In genomic region chr17:75668489-75668888, GRCh38 we compare ENCODE assay signal across 15 cellular contexts. TPM values are rescaled to one million over a fixed set of nuclear protein-coding genes. Genes with fewer than 3 reads are reported as not detected.
DNase-seq lines count a peak whose midpoint lies in the region; ATAC-seq and TF ChIP-seq lines count a peak whose summit lies in the region.
"Had no signal": no experiment of that assay in that cellular context is flagged by ENCODE, and none has a peak within 500 bp of the region (broad histone marks: within the 10 kb centered on the region; RNA-seq: fewer than 3 reads in every experiment).

No MANE protein-coding gene starts in this region.

- H4K91ac ChIP-seq in mesenchymal stem cell (ENCODE audit: low read length): no peak overlapping the region

- H3K4me1 ChIP-seq in adipocyte (ENCODE audit: control insufficient read depth, insufficient read depth, low read length): peaks cover 19% of the 10 kb centered on the region
- peaks cover 9% of the 10 kb centered on the region for H3K4me1 ChIP-seq in mesenchymal stem cell (ENCODE audit: control insufficient read depth, insufficient read depth, low read depth, low read length)

- no peak overlapping the region for H3K14ac ChIP-seq in mesenchymal stem cell (ENCODE audit: low read length in 2 of 2)

- DNase-seq in AG09309 (ENCODE audit: low read depth) (no peak), HFF-Myc (ENCODE audit: extremely low read depth, low read depth) (no peak), adipocyte (ENCODE audit: low read depth) (peak; percentile 39), mesenchymal stem cell (no peak), T-helper 9 cell (no peak), G401 (ENCODE audit: low spot score) (no peak)
- DNase-seq: activated CD4-positive, alpha-beta T cell treated with anti-CD3 and anti-CD28 coated beads, Interleukin-2, amount 10 ng/mL, durations not matched to agents 7 days and 5 days; activated naive CD8-positive, alpha-beta T cell treated with anti-CD3 and anti-CD28 coated beads, Interleukin-2, amount 10 ng/mL, durations not matched to agents 7 days and 5 days; erythroblast; NCI-H1417 treated with DMSO at 0.1 percent for 48 hours; sigmoid colon had no signal

- H2AFZ ChIP-seq in mesenchymal stem cell (ENCODE audit: low read depth, low read length): no peak overlapping the region

- H3K9me3 ChIP-seq in adipocyte (ENCODE audit: control insufficient read depth, low read length) (no peaks in the 10 kb centered on the region), mesenchymal stem cell (ENCODE audit: control insufficient read depth, low read length) (no peaks in the 10 kb centered on the region)
- H3K9me3 ChIP-seq: sigmoid colon had no signal

- H3K27me3 ChIP-seq in adipocyte (replicated peaks; ENCODE audit: control insufficient read depth, insufficient read depth, low read length): no peaks in the 10 kb centered on the region
- H3K27me3 ChIP-seq in mesenchymal stem cell (ENCODE audit: control insufficient read depth in 1 of 2, insufficient read depth in 1 of 2, low read length in 2 of 2): no peaks in the 10 kb centered on the region
- H3K27me3 ChIP-seq: sigmoid colon had no signal

- H2BK120ac ChIP-seq in mesenchymal stem cell (ENCODE audit: low read depth, low read length): no peak overlapping the region

- no peak overlapping the region for H2BK5ac ChIP-seq in mesenchymal stem cell (ENCODE audit: low read depth, low read length, poor library complexity, severe bottlenecking)

- H3K9ac ChIP-seq in adipocyte (ENCODE audit: low read length): peak overlapping the region; percentile 96
- H3K9ac ChIP-seq in mesenchymal stem cell (ENCODE audit: low read length): peak overlapping the region; percentile 99

- in situ Hi-C loops in G401 (cut with HindIII; ENCODE audit: low sequenced_read_pairs): no loop called here

- H3K27ac ChIP-seq in mesenchymal stem cell (ENCODE audit: low read length, poor library complexity, severe bottlenecking): no peak overlapping the region
- H3K27ac ChIP-seq: RWPE1 had no signal

- no peak overlapping the region for H3K23ac ChIP-seq in mesenchymal stem cell (ENCODE audit: low read length in 2 of 2)

- no peak overlapping the region for H3K18ac ChIP-seq in mesenchymal stem cell (ENCODE audit: low read depth in 1 of 2, low read length in 2 of 2)

- TF ChIP-seq CTCF in AG09309 (IDR thresholded peaks at IDR 0.05; ENCODE audit: control insufficient read depth, insufficient read depth, low read depth, low read length, missing control alignments) (no peak), HFF-Myc (IDR thresholded peaks at IDR 0.05; ENCODE audit: low read depth, low read length, missing control alignments) (no peak)

- no peak overlapping the region for H4K8ac ChIP-seq in mesenchymal stem cell (ENCODE audit: low read length)

- no peak overlapping the region for H3K4ac ChIP-seq in mesenchymal stem cell (ENCODE audit: low read depth in 1 of 2, low read length in 2 of 2)

- no peak overlapping the region for H2AK5ac ChIP-seq in mesenchymal stem cell (ENCODE audit: low read length, severe bottlenecking)

- no peak overlapping the region for H2BK15ac ChIP-seq in mesenchymal stem cell (ENCODE audit: low read depth, poor library complexity, severe bottlenecking)

- H3K79me1 ChIP-seq in mesenchymal stem cell (replicated peaks; ENCODE audit: low read length, poor library complexity, severe bottlenecking): peaks cover 20% of the 10 kb centered on the region

- H3K36me3 ChIP-seq in adipocyte (ENCODE audit: control insufficient read depth, insufficient read depth, low read length, severe bottlenecking): peaks cover 47% of the 10 kb centered on the region
- H3K36me3 ChIP-seq in mesenchymal stem cell (ENCODE audit: control insufficient read depth in 1 of 2, insufficient read depth in 2 of 2, low read depth in 1 of 2, low read length in 2 of 2): peaks cover 32 to 62% of the 10 kb centered on the region in 2 experiments

- 97% methylated on average over 4 of the region's 4 CpGs for whole genome bisulfite sequencing in mesenchymal stem cell

- ATAC-seq in HG03025 (IDR thresholded peaks at IDR 0.05; ENCODE audit: low FRiP score, unreplicated experiment) (no peak), HG02885 (IDR thresholded peaks at IDR 0.05; ENCODE audit: poor library complexity, unreplicated experiment) (no peak)
- ATAC-seq: left lobe of liver had no signal

- H3K4me3 ChIP-seq in AG09309 (ENCODE audit: control insufficient read depth, low read depth, low read length) (peak overlapping the region; percentile 93), HFF-Myc (replicated peaks; ENCODE audit: low read depth, low read length) (peak overlapping the region; percentile 84), adipocyte (ENCODE audit: low read length) (peak overlapping the region; percentile 100), mesenchymal stem cell (ENCODE audit: insufficient read depth in 1 of 2, low read depth in 1 of 2, low read length in 2 of 2) (peak overlapping the region in 1 of 2 experiments; percentile 99)

- no peak overlapping the region for H2BK12ac ChIP-seq in mesenchymal stem cell (ENCODE audit: low read length in 2 of 2)

- peak overlapping the region; percentile 63 for H3K4me2 ChIP-seq in mesenchymal stem cell (ENCODE audit: low read length, poor library complexity, severe bottlenecking)

RNA-seq across cellular contexts. Expression of gene SAP30BP, which starts 1.4 kb away (rescaled TPM):
- 68.5 TPM for polyA plus RNA-seq in mesenchymal stem cell (2013, experiment 1 of 2)
- 71.8 TPM for polyA plus RNA-seq in mesenchymal stem cell (2013, experiment 2 of 2)
- total RNA-seq in G401 (2014; rRNA removed; shearing (Covaris generic)): 94.1 and 162 TPM in 2 replicates

RNA-seq across cellular contexts. Expression of gene RECQL5, which starts 1.5 kb away (rescaled TPM):
- 9.8 TPM for polyA plus RNA-seq in mesenchymal stem cell (2013, experiment 1 of 2)
- polyA plus RNA-seq in mesenchymal stem cell (2013, experiment 2 of 2): 9.5 TPM
- 16.7 and 40.0 TPM in 2 replicates for total RNA-seq in G401 (2014; rRNA removed; shearing (Covaris generic))

RNA-seq across cellular contexts. Expression of gene SMIM5, which starts 35.3 kb away (rescaled TPM):
- 0.08 TPM for polyA plus RNA-seq in mesenchymal stem cell (2013, experiment 1 of 2)
- 0.04 TPM for polyA plus RNA-seq in mesenchymal stem cell (2013, experiment 2 of 2)
- total RNA-seq in G401 (2014; rRNA removed; shearing (Covaris generic)): not detected in 2 replicates

RNA-seq across cellular contexts. Expression of gene ITGB4, which starts 52.8 kb away (rescaled TPM):
- 1.3 TPM for polyA plus RNA-seq in mesenchymal stem cell (2013, experiment 1 of 2)
- 1.0 TPM for polyA plus RNA-seq in mesenchymal stem cell (2013, experiment 2 of 2)
- 0.06 TPM in 1 of 2 replicates, not detected in the other for total RNA-seq in G401 (2014; rRNA removed; shearing (Covaris generic))
